ENCODE assay signal across 25 cellular contexts in genomic region chr13:58434943-58435342, GRCh38.
"Had no signal": no experiment of that assay in that cellular context is flagged by ENCODE, and none has a peak within 500 bp of the region (broad histone marks: within the 10 kb centered on the region; RNA-seq: fewer than 3 reads in every experiment).

No MANE protein-coding gene starts in this region.

- H3K36me3 ChIP-seq: esophagus muscularis mucosa, gastroesophageal sphincter, pancreas, spleen, tibial nerve, upper lobe of right lung, vagina had no signal

- DNase-seq: cortex of kidney; dorsolateral prefrontal cortex; effector memory CD4-positive, alpha-beta T cell; foreskin fibroblast; glutamatergic neuron; left colon; mesendoderm; naive thymus-derived CD4-positive, alpha-beta T cell; occipital lobe; pancreas; spleen; stimulated activated CD4-positive, alpha-beta T cell treated with anti-CD3 and anti-CD28 coated beads, Interleukin-15, amount 100 ng/mL, for 24 hours; stimulated activated CD4-positive, alpha-beta T cell treated with anti-CD3 and anti-CD28 coated beads, Interleukin-1b, Interleukin-23, amount 100 ng/mL, for 48 hours; stimulated activated CD4-positive, alpha-beta T cell treated with anti-CD3 and anti-CD28 coated beads, Interleukin-4, amount 100 ng/mL, for 24 hours; stimulated activated naive B cell treated with anti-CD40 and anti-IgM and Interleukin-4, amounts not matched to agents 10 μg/mL and 1 μg/mL and 100 μg/mL, for 72 hours; stimulated activated naive CD8-positive, alpha-beta T cell treated with anti-CD3 and anti-CD28 coated beads, Interleukin-15, amount 100 ng/mL, for 72 hours; testis; upper lobe of right lung had no signal

- H3K9me3 ChIP-seq: esophagus muscularis mucosa, pancreas, testis, upper lobe of right lung, vagina had no signal

- H3K27me3 Mint-ChIP-seq: naive thymus-derived CD4-positive, alpha-beta T cell; progenitor cell of endocrine pancreas; stimulated activated naive B cell treated with anti-CD40 and anti-IgM and Interleukin-4, amounts not matched to agents 10 μg/mL and 1 μg/mL and 100 μg/mL, for 72 hours; stimulated activated naive CD8-positive, alpha-beta T cell treated with anti-CD3 and anti-CD28 coated beads, Interleukin-15, amount 100 ng/mL, for 72 hours had no signal

- H3K27ac Mint-ChIP-seq: naive thymus-derived CD4-positive, alpha-beta T cell; progenitor cell of endocrine pancreas; stimulated activated naive B cell treated with anti-CD40 and anti-IgM and Interleukin-4, amounts not matched to agents 10 μg/mL and 1 μg/mL and 100 μg/mL, for 72 hours had no signal

- H3K27me3 ChIP-seq: esophagus muscularis mucosa, gastroesophageal sphincter, pancreas, spleen, testis, tibial nerve, upper lobe of right lung, vagina had no signal

- H3K36me3 Mint-ChIP-seq: naive thymus-derived CD4-positive, alpha-beta T cell; stimulated activated naive B cell treated with anti-CD40 and anti-IgM and Interleukin-4, amounts not matched to agents 10 μg/mL and 1 μg/mL and 100 μg/mL, for 72 hours had no signal

- H3K4me3 ChIP-seq: dorsolateral prefrontal cortex, esophagus muscularis mucosa, gastroesophageal sphincter, pancreas, spleen, testis, tibial nerve, upper lobe of right lung, vagina had no signal

- H3K4me1 Mint-ChIP-seq: naive thymus-derived CD4-positive, alpha-beta T cell; stimulated activated naive B cell treated with anti-CD40 and anti-IgM and Interleukin-4, amounts not matched to agents 10 μg/mL and 1 μg/mL and 100 μg/mL, for 72 hours; stimulated activated naive CD8-positive, alpha-beta T cell treated with anti-CD3 and anti-CD28 coated beads, Interleukin-15, amount 100 ng/mL, for 72 hours had no signal

- H3K4me3 Mint-ChIP-seq: naive thymus-derived CD4-positive, alpha-beta T cell; stimulated activated naive B cell treated with anti-CD40 and anti-IgM and Interleukin-4, amounts not matched to agents 10 μg/mL and 1 μg/mL and 100 μg/mL, for 72 hours; stimulated activated naive CD8-positive, alpha-beta T cell treated with anti-CD3 and anti-CD28 coated beads, Interleukin-15, amount 100 ng/mL, for 72 hours had no signal

- H3K27ac ChIP-seq: dorsolateral prefrontal cortex, epithelial cell of prostate, esophagus muscularis mucosa, gastroesophageal sphincter, pancreas, spleen, testis, tibial nerve, upper lobe of right lung, vagina had no signal

- H3K4me1 ChIP-seq: esophagus muscularis mucosa, gastroesophageal sphincter, pancreas, spleen, testis, tibial nerve, upper lobe of right lung, vagina had no signal

- ATAC-seq: gastroesophageal sphincter; left colon; naive thymus-derived CD4-positive, alpha-beta T cell; pancreas; sciatic nerve; stimulated activated naive B cell treated with anti-CD40 and anti-IgM and Interleukin-4, amounts not matched to agents 10 μg/mL and 1 μg/mL and 100 μg/mL, for 72 hours; stimulated activated naive CD8-positive, alpha-beta T cell treated with anti-CD3 and anti-CD28 coated beads, Interleukin-15, amount 100 ng/mL, for 72 hours; upper lobe of right lung had no signal
